1 cellular context compared by ENCODE assay signal in genomic region chr21:42199488-42200463, GRCh38.
A peak's percentile ranks its signal among the peaks of the same experiment; 100 is the strongest.
TF ChIP-seq lines count a peak whose summit lies in the region.

No MANE protein-coding gene starts in this region.

TF ChIP-seq in HEK293, 187 proteins besides CTCF, POLR2A, EP300 and RAD21 (continued from another document and continues in another):
- TF ChIP-seq REST (tag by site-specific recombination; IDR thresholded peaks at IDR 0.05) (no peak), PRDM10 (tag by site-specific recombination; IDR thresholded peaks at IDR 0.05) (peak; percentile 20; the same call in 1 of the 2 replicates), ZNF518A (tag by site-specific recombination; conservative IDR thresholded peaks at IDR 0.05; ENCODE audit: low read depth) (peak; percentile 35; the same call in 1 of the 2 replicates), ZNF792 (tag by site-specific recombination; IDR thresholded peaks at IDR 0.05) (no peak), YY2 (tag by site-specific recombination; IDR thresholded peaks at IDR 0.05) (no peak), ZNF146 (tag by site-specific recombination; IDR thresholded peaks at IDR 0.05) (no peak), KLF9 (tag by site-specific recombination; IDR thresholded peaks at IDR 0.05; ENCODE audit: low read depth) (no peak), ZNF248 (tag by site-specific recombination; IDR thresholded peaks at IDR 0.05) (no peak), ZNF76 (tag by site-specific recombination; IDR thresholded peaks at IDR 0.05; ENCODE audit: borderline replicate concordance, low read depth) (no peak), ZNF398 (tag by site-specific recombination; IDR thresholded peaks at IDR 0.05) (peak; percentile 50; the same call in 1 of the 2 replicates), WT1 (tag by site-specific recombination; IDR thresholded peaks at IDR 0.05) (peak; percentile 36; the same call in 1 of the 2 replicates), FEZF1 (tag by site-specific recombination; IDR thresholded peaks at IDR 0.05) (no peak), ZNF629 (tag by site-specific recombination; IDR thresholded peaks at IDR 0.05) (peak; percentile 52; the same call in 1 of the 2 replicates), GFI1B (tag by site-specific recombination; IDR thresholded peaks at IDR 0.05) (no peak), ZNF26 (tag by site-specific recombination; IDR thresholded peaks at IDR 0.05) (no peak), PATZ1 (tag by site-specific recombination; IDR thresholded peaks at IDR 0.05) (peak; percentile 67), ZSCAN5A (tag by site-specific recombination; IDR thresholded peaks at IDR 0.05) (no peak), INSM2 (tag by site-specific recombination; IDR thresholded peaks at IDR 0.05) (no peak), ZNF114 (tag by site-specific recombination; IDR thresholded peaks at IDR 0.05) (no peak), ZEB2 (tag by site-specific recombination; IDR thresholded peaks at IDR 0.05) (peak; percentile 34; the same call in 1 of the 2 replicates), ZNF548 (tag by site-specific recombination; IDR thresholded peaks at IDR 0.05) (no peak), ZNF324 (tag by site-specific recombination; IDR thresholded peaks at IDR 0.05) (0 out of 2 replicates have a peak, but pooled peaks have one; percentile 18), ZBTB11 (tag by site-specific recombination; conservative IDR thresholded peaks at IDR 0.05; ENCODE audit: low read depth) (no peak), ZNF843 (tag by site-specific recombination; IDR thresholded peaks at IDR 0.05) (no peak), GLIS1 (tag by site-specific recombination; IDR thresholded peaks at IDR 0.05) (no peak), SP3 (tag by site-specific recombination; IDR thresholded peaks at IDR 0.05) (no peak), RBAK (tag by site-specific recombination; IDR thresholded peaks at IDR 0.05) (no peak), BCL11B (tag by site-specific recombination; IDR thresholded peaks at IDR 0.05; ENCODE audit: low read depth) (no peak)
